9 cellular contexts compared by ENCODE assay signal in genomic region chr1:91736999-91737615, GRCh38.
DNase-seq lines count a peak whose midpoint lies in the region; ATAC-seq and TF ChIP-seq lines count a peak whose summit lies in the region.
"Had no signal": no experiment of that assay in that cellular context is flagged by ENCODE, and none has a peak within 500 bp of the region (broad histone marks: within the 10 kb centered on the region; RNA-seq: fewer than 3 reads in every experiment).

No MANE protein-coding gene starts in this region.

- CTCF ChIA-PET in SK-N-SH (lab: Yijun Ruan, JAX), result interaction anchor here (0.8 to 1.2 kb wide), 2 partner anchors 56 to 571 kb away, joined by 3 read pairs; no protein-coding TSS in a partner anchor

- H3K4me1 ChIP-seq in SK-N-SH (ENCODE audit: control insufficient read depth in 1 of 2, insufficient read depth in 2 of 2, low read depth in 1 of 2, low read length in 1 of 2) (no peaks in the 10 kb centered on the region), neuronal stem cell (ENCODE audit: control insufficient read depth in 2 of 2, insufficient read depth in 1 of 2, low read depth in 1 of 2, low read length in 2 of 2) (peaks cover 18 to 21% of the 10 kb centered on the region in 2 donors)

- no peaks in the 10 kb centered on the region for H4K20me1 ChIP-seq in SK-N-SH (ENCODE audit: insufficient read depth)

- ATAC-seq in HG03442 (IDR thresholded peaks at IDR 0.05; ENCODE audit: unreplicated experiment) (no peak), GM21381 (IDR thresholded peaks at IDR 0.05; ENCODE audit: unreplicated experiment) (no peak)

- H3K4ac ChIP-seq in neuronal stem cell (ENCODE audit: low read length), result no peak overlapping the region

- H3K27ac ChIP-seq in SK-N-SH (ENCODE audit: low read depth in 2 of 2, low read length in 1 of 2) (no peak overlapping the region), neuronal stem cell (replicated peaks; ENCODE audit: low read length) (peak overlapping the region; percentile 72)

- H2BK120ac ChIP-seq in neuronal stem cell (ENCODE audit: low read depth, low read length), result no peak overlapping the region

- TF ChIP-seq CTCF in SK-N-SH (IDR thresholded peaks at IDR 0.05) (no peak), fibroblast of villous mesenchyme (IDR thresholded peaks at IDR 0.05; ENCODE audit: insufficient read depth, low read depth, low read length) (no peak)

- H2BK15ac ChIP-seq in neuronal stem cell (ENCODE audit: low read length), result no peak overlapping the region

- H2BK5ac ChIP-seq in neuronal stem cell (ENCODE audit: low read length), result no peak overlapping the region

- no peak overlapping the region for H2BK12ac ChIP-seq in neuronal stem cell (ENCODE audit: low read length)

- H3K4me3 ChIP-seq in SK-N-SH (ENCODE audit: low read depth in 2 of 2, low read length in 1 of 2) (no peak overlapping the region), fibroblast of villous mesenchyme (ENCODE audit: low read depth, low read length) (no peak overlapping the region), neuronal stem cell (ENCODE audit: low read length in 2 of 2) (no peak overlapping the region)

- no peak for TF ChIP-seq EP300 in SK-N-SH (IDR thresholded peaks at IDR 0.05; ENCODE audit: borderline replicate concordance in 1 of 2, low read depth in 1 of 2, low read length in 1 of 2)

- H3K27me3 ChIP-seq in SK-N-SH (ENCODE audit: insufficient read depth) (peaks cover 20% of the 10 kb centered on the region; the same call in 1 of the 2 replicates), neuronal stem cell (ENCODE audit: control insufficient read depth in 3 of 3, insufficient read depth in 3 of 3, low read depth in 1 of 3, low read length in 3 of 3) (no peaks in the 10 kb centered on the region)

- no peaks in the 10 kb centered on the region for H3K36me3 ChIP-seq in SK-N-SH (replicated peaks in 1 of 2; ENCODE audit: control insufficient read depth in 1 of 2, insufficient read depth in 2 of 2, low read length in 1 of 2)
- peaks cover 0 to 4% of the 10 kb centered on the region in 2 donors for H3K36me3 ChIP-seq in neuronal stem cell (replicated peaks in 1 of 2; ENCODE audit: control insufficient read depth in 2 of 2, insufficient read depth in 2 of 2, low read length in 2 of 2)

- POLR2A ChIA-PET in SK-N-SH (lab: Yijun Ruan, JAX), result no interaction called here

- no peaks in the 10 kb centered on the region for H3K79me2 ChIP-seq in SK-N-SH (ENCODE audit: insufficient read depth)

- no peaks in the 10 kb centered on the region for H3K79me1 ChIP-seq in neuronal stem cell (ENCODE audit: low read depth, low read length)

- WGBS in SK-N-SH (ENCODE audit: low lambda C conversion rate), result 17% methylated on average over 8 of the region's 8 CpGs
- WGBS in neuronal stem cell (ENCODE audit: extremely low coverage in 2 of 2, insufficient read length in 2 of 2, insufficient replicate concordance in 1 of 2), 2 donors, result no CpG with 5 or more reads among the region's 8 CpGs

- DNase-seq in AG20443 (ENCODE audit: low spot score), result peak; percentile 90
- DNase-seq in SK-N-SH, result no peak
- peak; percentile 88 for DNase-seq in fibroblast of villous mesenchyme (ENCODE audit: low read depth)
- DNase-seq in neuronal stem cell (ENCODE audit: low spot score), result peak; percentile 65
- DNase-seq in mesenteric fat pad (ENCODE audit: low spot score), result no peak
- DNase-seq in DMS153 treated with DMSO at 0.1 percent for 48 hours (lab: John Stamatoyannopoulos, UW; ENCODE audit: unreplicated experiment), result no peak
- DNase-seq: T-helper 9 cell had no signal

- H3K9me2 ChIP-seq in SK-N-SH, result no peaks in the 10 kb centered on the region

- H4K91ac ChIP-seq in neuronal stem cell (ENCODE audit: low read depth, low read length, poor library complexity), result no peak overlapping the region

- H3K4me2 ChIP-seq in SK-N-SH (peak overlapping the region; percentile 54; the same call in 1 of the 2 replicates), neuronal stem cell (ENCODE audit: insufficient read depth, low read length, poor library complexity, severe bottlenecking) (no peak overlapping the region)

- H3F3A ChIP-seq in SK-N-SH (replicated peaks; ENCODE audit: insufficient read depth), result no peaks in the 10 kb centered on the region

- H3K9ac ChIP-seq in SK-N-SH (no peak overlapping the region), neuronal stem cell (ENCODE audit: low read depth, low read length, poor library complexity) (no peak overlapping the region)

- H2AFZ ChIP-seq in SK-N-SH (ENCODE audit: low read depth) (no peak overlapping the region), neuronal stem cell (ENCODE audit: low read length) (peak overlapping the region; percentile 57)

- H3K9me3 ChIP-seq in SK-N-SH (no peaks in the 10 kb centered on the region), neuronal stem cell (replicated peaks in 1 of 2; ENCODE audit: control insufficient read depth in 2 of 2, insufficient read depth in 1 of 2, low read depth in 1 of 2, low read length in 2 of 2) (peaks cover 3 to 6% of the 10 kb centered on the region in 2 donors)

- no peak overlapping the region for H3K18ac ChIP-seq in neuronal stem cell (ENCODE audit: low read length)

- H3K14ac ChIP-seq in neuronal stem cell (ENCODE audit: low read length), result no peak overlapping the region

- TF ChIP-seq RAD21 in SK-N-SH (IDR thresholded peaks at IDR 0.05; ENCODE audit: low read length), result no peak

- H2AK5ac ChIP-seq in neuronal stem cell (ENCODE audit: low read depth, low read length), result no peak overlapping the region

- H4K8ac ChIP-seq in neuronal stem cell (ENCODE audit: low read depth, low read length), result no peak overlapping the region

- no peak overlapping the region for H3K23ac ChIP-seq in neuronal stem cell (ENCODE audit: low read depth, low read length, poor library complexity)

TF ChIP-seq in SK-N-SH, 30 proteins besides CTCF, POLR2A, EP300 and RAD21:
- TF ChIP-seq YY1 (IDR thresholded peaks at IDR 0.05; ENCODE audit: low read depth), result no peak
- no peak for TF ChIP-seq NFIC (IDR thresholded peaks at IDR 0.05; ENCODE audit: borderline replicate concordance)
- TF ChIP-seq TEAD4 (IDR thresholded peaks at IDR 0.05; ENCODE audit: borderline replicate concordance, insufficient read depth), result no peak
- no peak for TF ChIP-seq FOXJ3 (CRISPR knock-in tag; IDR thresholded peaks at IDR 0.05)
- no peak for TF ChIP-seq REST (IDR thresholded peaks at IDR 0.05; ENCODE audit: low read depth, low read length)
- no peak for TF ChIP-seq JUND (IDR thresholded peaks at IDR 0.05)
- no peak for TF ChIP-seq PBX3 (IDR thresholded peaks at IDR 0.05)
- no peak for TF ChIP-seq MAX (IDR thresholded peaks at IDR 0.05; ENCODE audit: low read depth)

Comparison
In these comparisons a context has a peak if more than half of its experiments do, and no peak if none do; other contexts are left out.
1. DNase-seq: peak in AG20443 (single experiment), fibroblast of villous mesenchyme (single experiment) and neuronal stem cell (single experiment); none in SK-N-SH (single experiment), mesenteric fat pad (single experiment) and DMS153 treated with DMSO at 0.1 percent for 48 hours (single experiment).